Comparison of ENCODE assay signal across 9 cellular contexts in genomic region chr6:111844921-111845320, GRCh38. TPM values are rescaled to one million over a fixed set of nuclear protein-coding genes. Genes with fewer than 3 reads are reported as not detected.
DNase-seq lines count a peak whose midpoint lies in the region; TF ChIP-seq lines count a peak whose summit lies in the region.
"Had no signal": no experiment of that assay in that cellular context is flagged by ENCODE, and none has a peak within 500 bp of the region (broad histone marks: within the 10 kb centered on the region; RNA-seq: fewer than 3 reads in every experiment).

No MANE protein-coding gene starts in this region.

- no peak overlapping the region for H2AK5ac ChIP-seq in H9 (ENCODE audit: insufficient read length, low read length)

- no peak overlapping the region for H3K56ac ChIP-seq in H9 (ENCODE audit: insufficient read length, low read depth, low read length)

- H3K79me2 ChIP-seq in H9 (ENCODE audit: insufficient read depth, low read length): peaks cover 2% of the 10 kb centered on the region; the same call in 1 of the 2 replicates

- no peak overlapping the region for H3K9ac ChIP-seq in H9 (ENCODE audit: extremely low read depth, insufficient read length, low read length)

- H4K20me1 ChIP-seq in H9 (ENCODE audit: control insufficient read depth, insufficient read depth, insufficient read length): no peaks in the 10 kb centered on the region

- no peak overlapping the region for H4K8ac ChIP-seq in H9 (replicated peaks; ENCODE audit: insufficient read length, low read depth, low read length)

- H3K4me2 ChIP-seq in H9 (ENCODE audit: insufficient read depth, insufficient read length, low read length): no peak overlapping the region

- no peak for TF ChIP-seq POLR2A in prostate gland (IDR thresholded peaks at IDR 0.05)

- peak overlapping the region in 1 of 3 experiments; percentile 41; a peak in 3 of 7 replicates for H3K27ac Mint-ChIP-seq in H9

- H3K27me3 Mint-ChIP-seq in H9 (ENCODE audit: low read depth): no peaks in the 10 kb centered on the region; the same call in 1 of the 2 replicates

- no peak overlapping the region for H3K4ac ChIP-seq in H9 (ENCODE audit: low read depth, low read length)

- TF ChIP-seq CTCF in H9 (conservative IDR thresholded peaks at IDR 0.05) (peak; percentile 13; the same call in 1 of the 3 replicates), astrocyte of the cerebellum (IDR thresholded peaks at IDR 0.05; ENCODE audit: low read depth, low read length, missing control alignments) (peak; percentile 27), prostate gland (IDR thresholded peaks at IDR 0.05) (no peak)

- no peaks in the 10 kb centered on the region for H3K23me2 ChIP-seq in H9 (ENCODE audit: insufficient read length, low read depth, low read length, poor library complexity, severe bottlenecking)

- H3K79me1 ChIP-seq in H9 (ENCODE audit: insufficient read depth, low read depth, low read length, poor library complexity, severe bottlenecking): no peaks in the 10 kb centered on the region

- no peak overlapping the region; a peak in 1 of 5 replicates for H3K4me3 Mint-ChIP-seq in H9

- H2BK15ac ChIP-seq in H9 (ENCODE audit: low read depth, low read length): no peak overlapping the region

- H3K4me1 ChIP-seq in H9 (ENCODE audit: insufficient read depth, low read length) (peaks cover 24% of the 10 kb centered on the region), mesodermal cell (ENCODE audit: control insufficient read depth, insufficient read depth, low read length, poor library complexity, severe bottlenecking) (peaks cover 72% of the 10 kb centered on the region), prostate gland (replicated peaks) (no peaks in the 10 kb centered on the region)

- no peak overlapping the region for H2AFZ ChIP-seq in H9 (ENCODE audit: low read length)

- H3K36me3 Mint-ChIP-seq in H9 (ENCODE audit: insufficient read depth in 1 of 3, low read depth in 3 of 3): 0 out of 7 replicates have a peak, but pooled peaks cover 0 to 3% (median 0%) of the 10 kb centered on the region in 3 experiments

- no peak overlapping the region for H2BK5ac ChIP-seq in H9 (ENCODE audit: insufficient read length, low read length)

- H3K4me3 ChIP-seq in astrocyte of the cerebellum (ENCODE audit: low read depth, low read length): no peak overlapping the region
- no peak overlapping the region for H3K4me3 ChIP-seq in mesodermal cell (ENCODE audit: extremely low read depth, insufficient read depth, low read length, poor library complexity, severe bottlenecking)
- no peak overlapping the region for H3K4me3 ChIP-seq in prostate gland

- no peak overlapping the region for H3K18ac ChIP-seq in H9 (ENCODE audit: insufficient read length, low read depth, low read length)

- no peak overlapping the region for H2BK20ac ChIP-seq in H9 (ENCODE audit: low read depth, low read length, poor library complexity, severe bottlenecking)

- H3T11ph ChIP-seq in H9 (ENCODE audit: low read length): no peak overlapping the region

- in situ Hi-C loops in astrocyte of the cerebellum (cut with HindIII; ENCODE audit: low sequenced_read_pairs): no loop called here

- H4K5ac ChIP-seq in H9 (ENCODE audit: insufficient read length, low read depth, low read length): no peak overlapping the region

- H3K36me3 ChIP-seq in mesodermal cell (ENCODE audit: control insufficient read depth, insufficient read depth, low read length): peaks cover 10% of the 10 kb centered on the region
- H3K36me3 ChIP-seq in prostate gland: no peaks in the 10 kb centered on the region

- no peaks in the 10 kb centered on the region for H3K9me3 ChIP-seq in H9 (ENCODE audit: control insufficient read depth, low read depth, low read length)
- H3K9me3 ChIP-seq in mesodermal cell (ENCODE audit: control insufficient read depth, low read length): no peaks in the 10 kb centered on the region
- H3K9me3 ChIP-seq in prostate gland: no peaks in the 10 kb centered on the region

- H3K27me3 ChIP-seq in H9 (ENCODE audit: insufficient read depth, low read length): no peaks in the 10 kb centered on the region
- no peaks in the 10 kb centered on the region for H3K27me3 ChIP-seq in prostate gland (replicated peaks; ENCODE audit: insufficient read depth)

- H3K14ac ChIP-seq in H9 (ENCODE audit: insufficient read depth, low read length): no peak overlapping the region

- H3K9me3 Mint-ChIP-seq in H9: no peaks in the 10 kb centered on the region

- no peak overlapping the region for H2BK12ac ChIP-seq in H9 (ENCODE audit: insufficient read length, low read depth, low read length)

- H3K23ac ChIP-seq in H9 (ENCODE audit: insufficient read length, low read depth, low read length): no peak overlapping the region

- H2BK120ac ChIP-seq in H9 (ENCODE audit: low read depth, low read length, poor library complexity, severe bottlenecking): no peak overlapping the region

- peaks cover 48 to 51% of the 10 kb centered on the region in 2 experiments for H3K4me1 Mint-ChIP-seq in H9

- H3K27ac ChIP-seq in H9 (ENCODE audit: insufficient read length, low read depth, low read length) (no peak overlapping the region), mesodermal cell (ENCODE audit: low read depth, low read length, severe bottlenecking) (peak overlapping the region; percentile 30), prostate gland (no peak overlapping the region)

- intact Hi-C loops in prostate gland (cut with DNase I): no loop called here

- no CpG with 5 or more reads among the region's 2 CpGs for WGBS in H9 (ENCODE audit: extremely low coverage, insufficient read length, low lambda C conversion rate)
- WGBS in mesodermal cell (ENCODE audit: insufficient coverage in 2 of 2), 2 experiments: 35 to 71% methylated on average over 1 to 2 of the region's 2 CpGs
- 85% methylated on average over 2 of the region's 2 CpGs for WGBS in prostate gland

- H4K91ac ChIP-seq in H9 (ENCODE audit: insufficient read length, low read depth, low read length): no peak overlapping the region

- DNase-seq in ELF-1 (ENCODE audit: low read depth, low spot score) (peak; percentile 64), H9 (peak; percentile 56), astrocyte of the cerebellum (ENCODE audit: low read depth) (no peak), prostate gland (ENCODE audit: low spot score) (no peak), NCI-H748 treated with DMSO at 0.1 percent for 48 hours (lab: John Stamatoyannopoulos, UW) (no peak), SKM-1 treated with dmso at 0.1 percent for 144 hours (lab: John Stamatoyannopoulos, UW; ENCODE audit: unreplicated experiment) (no peak), HuH-7.5 (ENCODE audit: low spot score) (no peak)
- DNase-seq: NCI-H1092 had no signal

RNA-seq across cellular contexts. Expression of gene FYN, which starts 28.3 kb away (rescaled TPM):
- total RNA-seq in H9 (2021) (63.3 and 64.8 TPM in 2 replicates), prostate gland (100 to 1,000 TPM in 1 of 2 donors, 10 to 100 TPM in 1; 13.7 to 103 TPM)
- 145 TPM for polyA plus RNA-seq in mesodermal cell (2013, experiment 1 of 2)
- polyA plus RNA-seq in mesodermal cell (2013, experiment 2 of 2): 124 TPM

Comparison
In these comparisons a context has a peak if more than half of its experiments do, and no peak if none do; other contexts are left out.
1. DNase-seq: peak in ELF-1 (single experiment) and H9 (single experiment); none in astrocyte of the cerebellum (single experiment), prostate gland (single experiment), NCI-H748 treated with DMSO at 0.1 percent for 48 hours (single experiment), SKM-1 treated with dmso at 0.1 percent for 144 hours (single experiment) and HuH-7.5 (single experiment).
2. CTCF ChIP-seq: peak in H9 (single experiment) and astrocyte of the cerebellum (single experiment); none in prostate gland (0 of 4).